19 cellular contexts compared by ENCODE assay signal in genomic region chr7:139973091-139973490, GRCh38.
"Had no signal": no experiment of that assay in that cellular context is flagged by ENCODE, and none has a peak within 500 bp of the region (broad histone marks: within the 10 kb centered on the region; RNA-seq: fewer than 3 reads in every experiment).

No MANE protein-coding gene starts in this region.

- ATAC-seq: PC-3, T-cell had no signal

- H3K9me3 Mint-ChIP-seq: activated CD4-positive, alpha-beta memory T cell treated with anti-CD3 and anti-CD28 coated beads for 36 hours; activated CD4-positive, alpha-beta T cell treated with anti-CD3 and anti-CD28 coated beads, Interleukin-2, amount 10 ng/mL, durations not matched to agents 7 days and 5 days; activated naive CD8-positive, alpha-beta T cell treated with anti-CD3 and anti-CD28 coated beads for 36 hours; activated T-helper 2 cell treated with anti-CD3 and anti-CD28 coated beads, Interferon-gamma antibody, Interleukin-2, Interleukin-4, amounts not matched to agents 10 μg/mL and 5 μg/mL and 100 μg/mL, durations not matched to agents 14 hours and 24 hours and 36 hours; T-cell had no signal

- H3K4me1 Mint-ChIP-seq: activated naive CD4-positive, alpha-beta T cell treated with anti-CD3 and anti-CD28 coated beads, Interleukin-2, amount 10 ng/mL, durations not matched to agents 7 days and 5 days had no signal

- H3K36me3 Mint-ChIP-seq: activated CD4-positive, alpha-beta memory T cell treated with anti-CD3 and anti-CD28 coated beads for 36 hours; activated naive CD4-positive, alpha-beta T cell treated with anti-CD3 and anti-CD28 coated beads, Interleukin-2, amount 10 ng/mL, durations not matched to agents 7 days and 5 days; activated naive CD8-positive, alpha-beta T cell treated with anti-CD3 and anti-CD28 coated beads for 36 hours had no signal

- DNase-seq: activated CD4-positive, alpha-beta memory T cell treated with anti-CD3 and anti-CD28 coated beads for 36 hours; activated CD4-positive, alpha-beta T cell treated with anti-CD3 and anti-CD28 coated beads, Interleukin-2, amount 10 ng/mL, durations not matched to agents 7 days and 5 days; activated CD4-positive, CD25-positive, alpha-beta regulatory T cell; activated CD8-positive, alpha-beta memory T cell treated with anti-CD3 and anti-CD28 coated beads for 24 hours; activated gamma-delta T cell treated with Interleukin-2 at 50 U/mL for 16 hours; activated naive CD4-positive, alpha-beta T cell treated with anti-CD3 and anti-CD28 coated beads, Interleukin-2, amount 10 ng/mL, durations not matched to agents 7 days and 5 days; activated naive CD8-positive, alpha-beta T cell treated with anti-CD3 and anti-CD28 coated beads for 36 hours; activated T-cell treated with anti-CD3 and anti-CD28 coated beads, Interleukin-2, amount 50 U/mL, for 48 hours; MM.1S; NCI-H1105; NCI-H1436; NCI-H1694 treated with DMSO at 0.1 percent for 48 hours; NCI-H510A treated with DMSO at 0.1 percent for 48 hours; PC-3; SIG-M5; T-cell; T-helper 2 cell; T1000 had no signal

- H3K27ac Mint-ChIP-seq: activated CD4-positive, alpha-beta memory T cell treated with anti-CD3 and anti-CD28 coated beads for 36 hours; activated CD4-positive, alpha-beta T cell treated with anti-CD3 and anti-CD28 coated beads, Interleukin-2, amount 10 ng/mL, durations not matched to agents 7 days and 5 days; activated naive CD4-positive, alpha-beta T cell treated with anti-CD3 and anti-CD28 coated beads, Interleukin-2, amount 10 ng/mL, durations not matched to agents 7 days and 5 days; activated naive CD8-positive, alpha-beta T cell treated with anti-CD3 and anti-CD28 coated beads for 36 hours; activated T-helper 2 cell treated with anti-CD3 and anti-CD28 coated beads, Interferon-gamma antibody, Interleukin-2, Interleukin-4, amounts not matched to agents 10 μg/mL and 5 μg/mL and 100 μg/mL, durations not matched to agents 14 hours and 24 hours and 36 hours; T-cell had no signal

- H3K27me3 Mint-ChIP-seq: activated CD4-positive, alpha-beta memory T cell treated with anti-CD3 and anti-CD28 coated beads for 36 hours; activated CD4-positive, alpha-beta T cell treated with anti-CD3 and anti-CD28 coated beads, Interleukin-2, amount 10 ng/mL, durations not matched to agents 7 days and 5 days; activated naive CD8-positive, alpha-beta T cell treated with anti-CD3 and anti-CD28 coated beads for 36 hours had no signal

- H3K4me3 Mint-ChIP-seq: activated CD4-positive, alpha-beta memory T cell treated with anti-CD3 and anti-CD28 coated beads for 36 hours; activated CD4-positive, alpha-beta T cell treated with anti-CD3 and anti-CD28 coated beads, Interleukin-2, amount 10 ng/mL, durations not matched to agents 7 days and 5 days; activated naive CD4-positive, alpha-beta T cell treated with anti-CD3 and anti-CD28 coated beads, Interleukin-2, amount 10 ng/mL, durations not matched to agents 7 days and 5 days; activated naive CD8-positive, alpha-beta T cell treated with anti-CD3 and anti-CD28 coated beads for 36 hours; T-cell had no signal
